In the genomic region with DNA sequence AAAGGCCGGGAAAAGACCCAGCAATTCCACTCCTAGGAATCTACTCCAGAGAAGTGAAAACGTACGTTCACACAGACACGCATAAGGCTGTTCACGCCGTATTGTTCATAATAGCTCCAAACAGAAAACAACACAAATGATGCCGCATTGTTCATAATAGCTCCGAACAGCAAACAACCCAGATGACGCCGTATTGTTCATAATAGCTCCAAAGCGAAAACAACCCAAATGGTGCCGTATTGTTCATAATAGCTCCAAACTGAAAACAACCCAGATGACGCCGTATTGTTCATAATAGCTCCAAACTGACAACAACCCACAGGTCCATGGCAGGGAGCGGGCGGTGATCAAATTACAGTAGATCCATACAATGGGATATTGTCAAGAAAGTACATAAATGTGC, we compare ENCODE assay signal across 17 cellular contexts.
DNase-seq lines count a peak whose midpoint lies in the region; ATAC-seq, FAIRE-seq and TF ChIP-seq lines count a peak whose summit lies in the region.
"Had no signal": no experiment of that assay in that cellular context is flagged by ENCODE, and none has a peak within 500 bp of the region (broad histone marks: within the 10 kb centered on the region; RNA-seq: fewer than 3 reads in every experiment).

No MANE protein-coding gene starts in this region.

- CTCF ChIA-PET in K562 (lab: Yijun Ruan, JAX; ENCODE audit: low intra/inter-chr PET ratio), result no interaction called here

- no peak overlapping the region for H3K4me3 ChIP-seq in K562
- H3K4me3 ChIP-seq in gastrocnemius medialis, result peak overlapping the region in 3 of 4 donors; percentile 20 to 23 (median 22)
- no peak overlapping the region for H3K4me3 ChIP-seq in effector memory CD4-positive, alpha-beta T cell (ENCODE audit: insufficient read depth, low read depth, low read length, poor library complexity, severe bottlenecking)
- H3K4me3 ChIP-seq: gastroesophageal sphincter had no signal

- H3K36me3 Mint-ChIP-seq in activated T-cell treated with anti-CD3 and anti-CD28 coated beads, Interleukin-2, amount 50 U/mL, for 24 hours (ENCODE audit: low read depth), result peaks cover 29% of the 10 kb centered on the region
- no peaks in the 10 kb centered on the region for H3K36me3 Mint-ChIP-seq in immature natural killer cell

- H3K36me3 ChIP-seq in K562 (ENCODE audit: control insufficient read depth, insufficient read depth, low read length) (no peaks in the 10 kb centered on the region), gastrocnemius medialis (no peaks in the 10 kb centered on the region)
- no peaks in the 10 kb centered on the region for H3K36me3 ChIP-seq in effector memory CD4-positive, alpha-beta T cell (ENCODE audit: control insufficient read depth, insufficient read depth, low read length)
- H3K36me3 ChIP-seq: gastroesophageal sphincter had no signal

- TF ChIP-seq EP300 in K562 (IDR thresholded peaks at IDR 0.05; ENCODE audit: low read length), result peak; percentile 41; the same call in 1 of the 2 replicates

- no peaks in the 10 kb centered on the region for H3K9me3 ChIP-seq in K562 (replicated peaks; ENCODE audit: control insufficient read depth, insufficient read depth, low read depth, low read length)
- H3K9me3 ChIP-seq in gastrocnemius medialis, result no peaks in the 10 kb centered on the region
- H3K9me3 ChIP-seq in effector memory CD4-positive, alpha-beta T cell (ENCODE audit: control insufficient read depth, low read length), result peaks cover 4% of the 10 kb centered on the region

- intact Hi-C loops in K562 (cut with micrococcal nuclease) (no loop called here), gastrocnemius medialis (cut with DNase I; ENCODE audit: low total_unique reads) (no loop called here)

- TF ChIP-seq POLR2A in K562 (conservative IDR thresholded peaks at IDR 0.05) (no peak), gastrocnemius medialis (IDR thresholded peaks at IDR 0.05) (no peak)

- no peak overlapping the region for H3K9ac ChIP-seq in K562 (ENCODE audit: insufficient read depth in 1 of 2, low read depth in 2 of 2, low read length in 2 of 2)

- peaks cover 4 to 12% of the 10 kb centered on the region in 2 experiments; a peak in 4 of 5 replicates for H3K4me1 ChIP-seq in K562 (replicated peaks in 1 of 2; ENCODE audit: control insufficient read depth in 2 of 2, insufficient read depth in 2 of 2, low read length in 2 of 2)
- no peaks in the 10 kb centered on the region for H3K4me1 ChIP-seq in gastrocnemius medialis
- H3K4me1 ChIP-seq in effector memory CD4-positive, alpha-beta T cell (ENCODE audit: control insufficient read depth, insufficient read depth, low read length, poor library complexity, severe bottlenecking), result no peaks in the 10 kb centered on the region
- H3K4me1 ChIP-seq: gastroesophageal sphincter had no signal

- H3K27me3 ChIP-seq in K562 (ENCODE audit: control insufficient read depth in 2 of 2, insufficient read depth in 2 of 2, low read length in 2 of 2) (no peaks in the 10 kb centered on the region), gastrocnemius medialis (no peaks in the 10 kb centered on the region)
- no peaks in the 10 kb centered on the region for H3K27me3 ChIP-seq in effector memory CD4-positive, alpha-beta T cell (replicated peaks; ENCODE audit: control insufficient read depth, insufficient read depth, low read length, poor library complexity, severe bottlenecking)
- H3K27me3 ChIP-seq: gastroesophageal sphincter had no signal

- TF ChIP-seq RAD21 in K562 (CRISPR knock-in tag; conservative IDR thresholded peaks at IDR 0.05 in 1 of 2, IDR thresholded peaks at IDR 0.05 in 1 of 2), result peak in 1 of 2 experiments; percentile 11; a peak in 1 of 4 replicates

- no peaks in the 10 kb centered on the region for H3K9me3 Mint-ChIP-seq in activated T-cell treated with anti-CD3 and anti-CD28 coated beads, Interleukin-2, amount 50 U/mL, for 24 hours
- H3K9me3 Mint-ChIP-seq in immature natural killer cell, result no peaks in the 10 kb centered on the region
- H3K9me3 Mint-ChIP-seq: effector memory CD8-positive, alpha-beta T cell had no signal

- DNase-seq in activated T-cell treated with anti-CD3 and anti-CD28 coated beads, Interleukin-2, amount 50 U/mL, for 24 hours, result no peak
- DNase-seq in activated T-cell treated with anti-CD3 and anti-CD28 coated beads, Interleukin-2, amount 50 U/mL, for 48 hours, result no peak
- DNase-seq in NCI-H524 treated with DMSO at 0.1 percent for 48 hours (lab: John Stamatoyannopoulos, UW) (peak; percentile 74), K562 (ENCODE audit: extremely low read depth in 1 of 4, low spot score in 3 of 4) (peak in 2 of 4 experiments; percentile 53 to 63), gastrocnemius medialis (no peak), immature natural killer cell (no peak), MV-4-11 (lab: John Stamatoyannopoulos, UW) (no peak)
- DNase-seq in effector memory CD4-positive, alpha-beta T cell, result no peak
- DNase-seq: ACHN; activated CD8-positive, alpha-beta T cell treated with anti-CD3 and anti-CD28 coated beads for 36 hours; activated effector memory CD4-positive, alpha-beta T cell treated with anti-CD3 and anti-CD28 coated beads, Interleukin-2, amount 50 U/mL, for 16 hours; COR-L47; effector memory CD8-positive, alpha-beta T cell; NCI-H187 treated with DMSO at 0.1 percent for 48 hours; T-helper 9 cell had no signal

- H3K4me1 Mint-ChIP-seq in activated T-cell treated with anti-CD3 and anti-CD28 coated beads, Interleukin-2, amount 50 U/mL, for 24 hours (ENCODE audit: low read depth), result peaks cover 20% of the 10 kb centered on the region
- H3K4me1 Mint-ChIP-seq in immature natural killer cell, result peaks cover 4 to 10% of the 10 kb centered on the region in 2 donors

- no peaks in the 10 kb centered on the region for H4K20me1 ChIP-seq in K562 (replicated peaks; ENCODE audit: control insufficient read depth, insufficient read depth, low read length)

- in situ Hi-C loops in K562 (cut with MboI), result no loop called here
- in situ Hi-C loops in gastrocnemius medialis (cut with MboI; ENCODE audit: low sequenced_read_pairs in 4 of 4), result no loop called here

- H3K27ac ChIP-seq in K562 (ENCODE audit: extremely low read depth, low read depth, low read length), result no peak overlapping the region
- no peak overlapping the region for H3K27ac ChIP-seq in gastrocnemius medialis
- no peak overlapping the region for H3K27ac ChIP-seq in effector memory CD4-positive, alpha-beta T cell (ENCODE audit: insufficient read depth, low read length, poor library complexity, severe bottlenecking)
- H3K27ac ChIP-seq: gastroesophageal sphincter had no signal

- H3K9me1 ChIP-seq in K562 (ENCODE audit: control insufficient read depth, insufficient read depth, low read length), result no peaks in the 10 kb centered on the region

- WGBS in K562 (ENCODE audit: insufficient coverage, low coverage, missing lambda C conversion rate), result 43% methylated on average over 15 of the region's 16 CpGs

- peak overlapping the region; percentile 22 for H3K27ac Mint-ChIP-seq in activated T-cell treated with anti-CD3 and anti-CD28 coated beads, Interleukin-2, amount 50 U/mL, for 24 hours
- H3K27ac Mint-ChIP-seq in immature natural killer cell, result no peak overlapping the region
- H3K27ac Mint-ChIP-seq: effector memory CD8-positive, alpha-beta T cell; progenitor cell of endocrine pancreas had no signal

- POLR2A ChIA-PET in K562 (lab: Yijun Ruan, JAX), result interaction anchor here (0.6 kb wide), 1 partner anchor 418 kb away, joined by 3 read pairs; no protein-coding TSS in a partner anchor

- peak; percentile 97 for FAIRE-seq in K562 (lab: Jason Lieb, UNC)

- peak; percentile 88 for ATAC-seq in K562
- peak in 1 of 2 donors; percentile 56 for ATAC-seq in gastrocnemius medialis
- ATAC-seq: effector memory CD8-positive, alpha-beta T cell; gastroesophageal sphincter had no signal

- no peak overlapping the region for H3K4me2 ChIP-seq in K562 (ENCODE audit: insufficient read depth, low read length)

- no peak overlapping the region for H3K4me3 Mint-ChIP-seq in activated T-cell treated with anti-CD3 and anti-CD28 coated beads, Interleukin-2, amount 50 U/mL, for 24 hours
- H3K4me3 Mint-ChIP-seq in immature natural killer cell, result no peak overlapping the region
- H3K4me3 Mint-ChIP-seq: activated CD8-positive, alpha-beta T cell treated with anti-CD3 and anti-CD28 coated beads for 36 hours; effector memory CD8-positive, alpha-beta T cell had no signal

- H3K79me2 ChIP-seq in K562 (ENCODE audit: control insufficient read depth, insufficient read depth, low read length), result no peaks in the 10 kb centered on the region

- H2AFZ ChIP-seq in K562 (ENCODE audit: low read depth, low read length), result peak overlapping the region; percentile 28; the same call in 1 of the 2 replicates

- H3K27me3 Mint-ChIP-seq in activated T-cell treated with anti-CD3 and anti-CD28 coated beads, Interleukin-2, amount 50 U/mL, for 24 hours, result no peaks in the 10 kb centered on the region
- H3K27me3 Mint-ChIP-seq in immature natural killer cell (ENCODE audit: low read depth in 3 of 3), result peaks cover 0 to 7% (median 2%) of the 10 kb centered on the region in 3 donors
- H3K27me3 Mint-ChIP-seq: activated CD8-positive, alpha-beta T cell treated with anti-CD3 and anti-CD28 coated beads for 36 hours; effector memory CD8-positive, alpha-beta T cell; progenitor cell of endocrine pancreas had no signal

- BruUV-seq in K562 (replicated peaks; lab: Mats Ljungman, UMichigan), result no TSS peak

- TF ChIP-seq CTCF in K562 (IDR thresholded peaks at IDR 0.05 in 2 of 3, conservative IDR thresholded peaks at IDR 0.05 in 1 of 3; ENCODE audit: insufficient read depth in 2 of 3, low read depth in 1 of 3, low read length in 3 of 3) (no peak), gastrocnemius medialis (IDR thresholded peaks at IDR 0.05 in 4 of 5, conservative IDR thresholded peaks at IDR 0.05 in 1 of 5) (no peak)

Comparison
In these comparisons a context has a peak if more than half of its experiments do, and no peak if none do; other contexts are left out.
1. H3K4me3 ChIP-seq: peak in gastrocnemius medialis (3 of 4); none in K562 (single experiment) and effector memory CD4-positive, alpha-beta T cell (single experiment).